Comparison of ENCODE assay signal across 1 cellular context in genomic region chr14:77125275-77126073, GRCh38.
TF ChIP-seq lines count a peak whose summit lies in the region.

No MANE protein-coding gene starts in this region.

TF ChIP-seq in K562, 482 proteins besides CTCF, POLR2A, EP300 and RAD21:
- TF ChIP-seq HMBOX1 (IDR thresholded peaks at IDR 0.05) (no peak), YBX1 (IDR thresholded peaks at IDR 0.05) (no peak), CBX5 (IDR thresholded peaks at IDR 0.05; ENCODE audit: borderline replicate concordance, low read depth) (no peak), KLF16 (IDR thresholded peaks at IDR 0.05) (no peak), CBFA2T2 (conservative IDR thresholded peaks at IDR 0.05) (no peak)
